1 cellular context compared by ENCODE assay signal in the genomic region with DNA sequence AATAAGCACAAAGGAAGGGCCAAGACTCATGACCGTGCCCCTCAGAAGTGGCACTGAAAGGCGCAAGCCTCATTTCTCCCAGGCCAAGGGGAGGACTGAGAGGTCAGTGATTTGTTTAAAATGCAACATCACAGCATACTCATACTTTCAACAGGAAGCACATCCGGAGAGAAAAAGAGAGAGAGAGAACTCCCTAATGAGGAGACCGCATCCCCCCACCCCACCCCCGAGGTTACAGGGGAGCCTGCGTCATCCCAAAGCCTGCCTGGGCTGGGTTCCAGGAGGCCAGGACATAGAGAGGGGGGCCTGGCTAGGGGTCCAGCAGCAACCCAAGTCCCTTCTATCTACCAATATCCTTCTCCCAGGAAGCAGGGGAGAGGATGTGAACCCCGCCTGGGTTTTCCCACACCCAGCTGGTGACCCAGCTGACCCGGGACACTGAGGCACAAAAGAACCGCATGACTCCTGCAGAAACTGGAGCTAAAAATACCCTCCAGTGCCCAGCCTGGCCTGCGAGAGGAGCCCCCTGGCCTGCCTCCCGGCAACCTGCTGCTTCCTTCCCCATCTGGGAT.
TF ChIP-seq lines count a peak whose summit lies in the region.

No MANE protein-coding gene starts in this region.

TF ChIP-seq in GM23338, 12 proteins besides CTCF, POLR2A, EP300 and RAD21:
- TF ChIP-seq, protein P1, sequence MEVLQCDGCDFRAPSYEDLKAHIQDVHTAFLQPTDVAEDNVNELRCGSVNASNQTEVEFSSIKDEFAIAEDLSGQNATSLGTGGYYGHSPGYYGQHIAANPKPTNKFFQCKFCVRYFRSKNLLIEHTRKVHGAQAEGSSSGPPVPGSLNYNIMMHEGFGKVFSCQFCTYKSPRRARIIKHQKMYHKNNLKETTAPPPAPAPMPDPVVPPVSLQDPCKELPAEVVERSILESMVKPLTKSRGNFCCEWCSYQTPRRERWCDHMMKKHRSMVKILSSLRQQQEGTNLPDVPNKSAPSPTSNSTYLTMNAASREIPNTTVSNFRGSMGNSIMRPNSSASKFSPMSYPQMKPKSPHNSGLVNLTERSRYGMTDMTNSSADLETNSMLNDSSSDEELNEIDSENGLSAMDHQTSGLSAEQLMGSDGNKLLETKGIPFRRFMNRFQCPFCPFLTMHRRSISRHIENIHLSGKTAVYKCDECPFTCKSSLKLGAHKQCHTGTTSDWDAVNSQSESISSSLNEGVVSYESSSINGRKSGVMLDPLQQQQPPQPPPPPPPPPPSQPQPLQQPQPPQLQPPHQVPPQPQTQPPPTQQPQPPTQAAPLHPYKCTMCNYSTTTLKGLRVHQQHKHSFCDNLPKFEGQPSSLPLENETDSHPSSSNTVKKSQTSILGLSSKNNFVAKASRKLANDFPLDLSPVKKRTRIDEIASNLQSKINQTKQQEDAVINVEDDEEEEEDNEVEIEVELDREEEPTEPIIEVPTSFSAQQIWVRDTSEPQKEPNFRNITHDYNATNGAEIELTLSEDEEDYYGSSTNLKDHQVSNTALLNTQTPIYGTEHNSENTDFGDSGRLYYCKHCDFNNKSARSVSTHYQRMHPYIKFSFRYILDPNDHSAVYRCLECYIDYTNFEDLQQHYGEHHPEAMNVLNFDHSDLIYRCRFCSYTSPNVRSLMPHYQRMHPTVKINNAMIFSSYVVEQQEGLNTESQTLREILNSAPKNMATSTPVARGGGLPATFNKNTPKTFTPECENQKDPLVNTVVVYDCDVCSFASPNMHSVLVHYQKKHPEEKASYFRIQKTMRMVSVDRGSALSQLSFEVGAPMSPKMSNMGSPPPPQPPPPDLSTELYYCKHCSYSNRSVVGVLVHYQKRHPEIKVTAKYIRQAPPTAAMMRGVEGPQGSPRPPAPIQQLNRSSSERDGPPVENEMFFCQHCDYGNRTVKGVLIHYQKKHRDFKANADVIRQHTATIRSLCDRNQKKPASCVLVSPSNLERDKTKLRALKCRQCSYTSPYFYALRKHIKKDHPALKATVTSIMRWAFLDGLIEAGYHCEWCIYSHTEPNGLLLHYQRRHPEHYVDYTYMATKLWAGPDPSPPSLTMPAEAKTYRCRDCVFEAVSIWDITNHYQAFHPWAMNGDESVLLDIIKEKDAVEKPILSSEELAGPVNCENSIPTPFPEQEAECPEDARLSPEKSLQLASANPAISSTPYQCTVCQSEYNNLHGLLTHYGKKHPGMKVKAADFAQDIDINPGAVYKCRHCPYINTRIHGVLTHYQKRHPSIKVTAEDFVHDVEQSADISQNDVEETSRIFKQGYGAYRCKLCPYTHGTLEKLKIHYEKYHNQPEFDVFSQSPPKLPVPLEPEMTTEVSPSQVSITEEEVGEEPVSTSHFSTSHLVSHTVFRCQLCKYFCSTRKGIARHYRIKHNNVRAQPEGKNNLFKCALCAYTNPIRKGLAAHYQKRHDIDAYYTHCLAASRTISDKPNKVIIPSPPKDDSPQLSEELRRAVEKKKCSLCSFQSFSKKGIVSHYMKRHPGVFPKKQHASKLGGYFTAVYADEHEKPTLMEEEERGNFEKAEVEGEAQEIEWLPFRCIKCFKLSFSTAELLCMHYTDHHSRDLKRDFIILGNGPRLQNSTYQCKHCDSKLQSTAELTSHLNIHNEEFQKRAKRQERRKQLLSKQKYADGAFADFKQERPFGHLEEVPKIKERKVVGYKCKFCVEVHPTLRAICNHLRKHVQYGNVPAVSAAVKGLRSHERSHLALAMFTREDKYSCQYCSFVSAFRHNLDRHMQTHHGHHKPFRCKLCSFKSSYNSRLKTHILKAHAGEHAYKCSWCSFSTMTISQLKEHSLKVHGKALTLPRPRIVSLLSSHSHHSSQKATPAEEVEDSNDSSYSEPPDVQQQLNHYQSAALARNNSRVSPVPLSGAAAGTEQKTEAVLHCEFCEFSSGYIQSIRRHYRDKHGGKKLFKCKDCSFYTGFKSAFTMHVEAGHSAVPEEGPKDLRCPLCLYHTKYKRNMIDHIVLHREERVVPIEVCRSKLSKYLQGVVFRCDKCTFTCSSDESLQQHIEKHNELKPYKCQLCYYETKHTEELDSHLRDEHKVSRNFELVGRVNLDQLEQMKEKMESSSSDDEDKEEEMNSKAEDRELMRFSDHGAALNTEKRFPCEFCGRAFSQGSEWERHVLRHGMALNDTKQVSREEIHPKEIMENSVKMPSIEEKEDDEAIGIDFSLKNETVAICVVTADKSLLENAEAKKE (CRISPR knock-in tag; IDR thresholded peaks at IDR 0.05) = no peak
- TF ChIP-seq ZNF114 (CRISPR knock-in tag; IDR thresholded peaks at IDR 0.05) (no peak), ZNF331 (CRISPR knock-in tag; IDR thresholded peaks at IDR 0.05; ENCODE audit: low read depth) (no peak), JUNB (IDR thresholded peaks at IDR 0.05; ENCODE audit: unreplicated experiment) (no peak), CREB1 (CRISPR knock-in tag; IDR thresholded peaks at IDR 0.05; ENCODE audit: low read depth) (no peak), EZH2phosphoT487 (IDR thresholded peaks at IDR 0.05; ENCODE audit: unreplicated experiment) (no peak), NANOG (IDR thresholded peaks at IDR 0.05; ENCODE audit: borderline replicate concordance) (no peak)
- TF ChIP-seq, protein P2, sequence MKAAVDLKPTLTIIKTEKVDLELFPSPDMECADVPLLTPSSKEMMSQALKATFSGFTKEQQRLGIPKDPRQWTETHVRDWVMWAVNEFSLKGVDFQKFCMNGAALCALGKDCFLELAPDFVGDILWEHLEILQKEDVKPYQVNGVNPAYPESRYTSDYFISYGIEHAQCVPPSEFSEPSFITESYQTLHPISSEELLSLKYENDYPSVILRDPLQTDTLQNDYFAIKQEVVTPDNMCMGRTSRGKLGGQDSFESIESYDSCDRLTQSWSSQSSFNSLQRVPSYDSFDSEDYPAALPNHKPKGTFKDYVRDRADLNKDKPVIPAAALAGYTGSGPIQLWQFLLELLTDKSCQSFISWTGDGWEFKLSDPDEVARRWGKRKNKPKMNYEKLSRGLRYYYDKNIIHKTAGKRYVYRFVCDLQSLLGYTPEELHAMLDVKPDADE (IDR thresholded peaks at IDR 0.05) = no peak
- TF ChIP-seq, protein P3, sequence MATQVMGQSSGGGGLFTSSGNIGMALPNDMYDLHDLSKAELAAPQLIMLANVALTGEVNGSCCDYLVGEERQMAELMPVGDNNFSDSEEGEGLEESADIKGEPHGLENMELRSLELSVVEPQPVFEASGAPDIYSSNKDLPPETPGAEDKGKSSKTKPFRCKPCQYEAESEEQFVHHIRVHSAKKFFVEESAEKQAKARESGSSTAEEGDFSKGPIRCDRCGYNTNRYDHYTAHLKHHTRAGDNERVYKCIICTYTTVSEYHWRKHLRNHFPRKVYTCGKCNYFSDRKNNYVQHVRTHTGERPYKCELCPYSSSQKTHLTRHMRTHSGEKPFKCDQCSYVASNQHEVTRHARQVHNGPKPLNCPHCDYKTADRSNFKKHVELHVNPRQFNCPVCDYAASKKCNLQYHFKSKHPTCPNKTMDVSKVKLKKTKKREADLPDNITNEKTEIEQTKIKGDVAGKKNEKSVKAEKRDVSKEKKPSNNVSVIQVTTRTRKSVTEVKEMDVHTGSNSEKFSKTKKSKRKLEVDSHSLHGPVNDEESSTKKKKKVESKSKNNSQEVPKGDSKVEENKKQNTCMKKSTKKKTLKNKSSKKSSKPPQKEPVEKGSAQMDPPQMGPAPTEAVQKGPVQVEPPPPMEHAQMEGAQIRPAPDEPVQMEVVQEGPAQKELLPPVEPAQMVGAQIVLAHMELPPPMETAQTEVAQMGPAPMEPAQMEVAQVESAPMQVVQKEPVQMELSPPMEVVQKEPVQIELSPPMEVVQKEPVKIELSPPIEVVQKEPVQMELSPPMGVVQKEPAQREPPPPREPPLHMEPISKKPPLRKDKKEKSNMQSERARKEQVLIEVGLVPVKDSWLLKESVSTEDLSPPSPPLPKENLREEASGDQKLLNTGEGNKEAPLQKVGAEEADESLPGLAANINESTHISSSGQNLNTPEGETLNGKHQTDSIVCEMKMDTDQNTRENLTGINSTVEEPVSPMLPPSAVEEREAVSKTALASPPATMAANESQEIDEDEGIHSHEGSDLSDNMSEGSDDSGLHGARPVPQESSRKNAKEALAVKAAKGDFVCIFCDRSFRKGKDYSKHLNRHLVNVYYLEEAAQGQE (IDR thresholded peaks at IDR 0.05; ENCODE audit: unreplicated experiment) = no peak
TF ChIP-seq in GM23338: peak in this region for 0.
